In the genomic region with DNA sequence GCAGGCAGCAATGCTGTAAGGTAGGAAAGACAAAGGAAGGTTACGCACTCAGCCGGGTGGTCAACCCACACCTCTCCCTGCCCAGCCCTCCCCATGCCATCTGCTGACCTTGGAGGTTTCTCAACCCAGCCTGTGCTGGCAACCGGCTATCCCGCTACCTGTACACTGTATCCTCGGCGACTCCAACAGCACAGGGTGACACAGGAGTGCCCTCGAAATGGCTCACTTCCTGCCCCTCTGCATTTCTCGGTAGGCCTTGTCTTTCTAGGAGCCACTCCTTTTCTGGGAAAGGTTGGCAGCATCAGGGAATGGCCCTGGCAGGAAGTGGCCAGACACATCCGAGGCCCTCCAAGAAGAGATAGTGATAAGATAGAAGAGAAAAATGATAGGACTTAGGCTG, we compare ENCODE assay signal across 1 cellular context.
TF ChIP-seq lines count a peak whose summit lies in the region.

No MANE protein-coding gene starts in this region.

TF ChIP-seq in GM23338, 12 proteins besides CTCF, POLR2A, EP300 and RAD21 (continued from another document):
- TF ChIP-seq ZNF331 (CRISPR knock-in tag; IDR thresholded peaks at IDR 0.05; ENCODE audit: low read depth) = no peak
- TF ChIP-seq STAT1 (IDR thresholded peaks at IDR 0.05; ENCODE audit: unreplicated experiment) = no peak
